In the genomic region with DNA sequence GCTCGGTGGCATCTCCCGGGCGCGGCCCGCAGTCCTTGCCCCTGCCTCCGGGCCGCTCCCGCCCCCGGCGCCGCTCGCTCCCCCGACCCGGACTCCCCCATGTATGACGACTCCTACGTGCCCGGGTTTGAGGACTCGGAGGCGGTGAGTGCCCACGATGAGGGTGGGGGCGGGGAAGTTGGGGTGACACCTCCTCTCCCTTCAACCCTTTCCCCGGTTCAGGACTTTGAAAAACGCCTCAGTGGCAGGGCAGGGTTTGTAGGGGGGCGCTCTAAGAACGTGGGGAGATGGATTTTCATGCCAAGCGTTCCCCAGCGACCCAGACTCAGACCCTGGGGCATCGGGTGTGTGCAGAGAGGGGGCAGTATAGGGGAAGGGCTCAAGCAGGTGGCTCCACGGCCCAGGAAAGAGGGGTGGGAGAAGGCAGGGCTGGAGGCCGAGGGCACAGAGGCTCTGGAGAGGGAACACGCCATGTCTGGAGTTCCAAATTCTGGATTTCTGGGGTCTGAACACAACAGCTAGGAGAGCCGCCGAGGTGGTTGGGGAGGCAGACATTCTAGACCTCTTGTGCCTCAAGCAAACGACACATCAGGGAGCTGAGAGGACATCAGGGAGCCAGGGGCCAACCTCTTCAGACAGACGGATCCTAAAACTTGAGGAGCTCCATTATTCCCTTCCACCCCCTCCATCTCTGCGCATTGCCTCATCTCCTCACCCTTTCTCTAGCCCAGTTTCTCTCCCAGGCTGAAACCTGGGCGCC, we compare ENCODE assay signal across 1 cellular context.
TF ChIP-seq lines count a peak whose summit lies in the region.

No MANE protein-coding gene starts in this region.

TF ChIP-seq in K562, 482 proteins besides CTCF, POLR2A, EP300 and RAD21:
- TF ChIP-seq ZNF445 (CRISPR knock-in tag; IDR thresholded peaks at IDR 0.05; ENCODE audit: low read depth), result no peak
TF ChIP-seq in K562: peak in this region for 0.
